Comparison of ENCODE assay signal across 2 cellular contexts in genomic region chrX:72714471-72714916, GRCh38.
TF ChIP-seq lines count a peak whose summit lies in the region.

No MANE protein-coding gene starts in this region.

TF ChIP-seq in SK-N-SH treated with all-trans-retinoic acid at 6 μM for 48 hours, 23 proteins besides CTCF, POLR2A, EP300 and RAD21 (continued from another document):
- TF ChIP-seq TSHZ2 (CRISPR knock-in tag; IDR thresholded peaks at IDR 0.05), result no peak
- no peak for TF ChIP-seq ZNF565 (CRISPR knock-in tag; conservative IDR thresholded peaks at IDR 0.05; ENCODE audit: low read depth)
- TF ChIP-seq ESRRG (CRISPR knock-in tag; IDR thresholded peaks at IDR 0.05), result no peak
- no peak for TF ChIP-seq ISL1 (CRISPR knock-in tag; IDR thresholded peaks at IDR 0.05)
- no peak for TF ChIP-seq SNAI2 (CRISPR knock-in tag; IDR thresholded peaks at IDR 0.05)
- TF ChIP-seq ZC3H10 (CRISPR knock-in tag; IDR thresholded peaks at IDR 0.05), result no peak
- TF ChIP-seq OSR1 (CRISPR knock-in tag; IDR thresholded peaks at IDR 0.05), result no peak
- TF ChIP-seq ARNTL (CRISPR knock-in tag; IDR thresholded peaks at IDR 0.05; ENCODE audit: borderline replicate concordance, low read depth), result no peak
- TF ChIP-seq RARB (CRISPR knock-in tag; IDR thresholded peaks at IDR 0.05), result no peak
- TF ChIP-seq BACH2 (CRISPR knock-in tag; IDR thresholded peaks at IDR 0.05; ENCODE audit: borderline replicate concordance), result no peak
- no peak for TF ChIP-seq CSRNP3 (CRISPR knock-in tag; IDR thresholded peaks at IDR 0.05)
- no peak for TF ChIP-seq CREB5 (CRISPR knock-in tag; IDR thresholded peaks at IDR 0.05; ENCODE audit: low read depth)
- no peak for TF ChIP-seq TOX (CRISPR knock-in tag; IDR thresholded peaks at IDR 0.05; ENCODE audit: borderline replicate concordance)
- no peak for TF ChIP-seq TCF4 (CRISPR knock-in tag; IDR thresholded peaks at IDR 0.05; ENCODE audit: borderline replicate concordance)
- no peak for TF ChIP-seq ZNF8 (CRISPR knock-in tag; IDR thresholded peaks at IDR 0.05)
- no peak for TF ChIP-seq POU6F1 (CRISPR knock-in tag; IDR thresholded peaks at IDR 0.05; ENCODE audit: borderline replicate concordance, low read depth)

TF ChIP-seq in HepG2, 621 proteins besides CTCF, POLR2A, EP300 and RAD21 (continued from another document):
- TF ChIP-seq ZNF687 (CRISPR knock-in tag; IDR thresholded peaks at IDR 0.05), result 0 out of 2 replicates have a peak, but pooled peaks have one; percentile 1
TF ChIP-seq in HepG2: peak in this region for 2.
